In genomic region chr14:74278080-74278479, GRCh38 we compare ENCODE assay signal across 23 cellular contexts. TPM values are rescaled to one million over a fixed set of nuclear protein-coding genes. Genes with fewer than 3 reads are reported as not detected.
"Had no signal": no experiment of that assay in that cellular context is flagged by ENCODE, and none has a peak within 500 bp of the region (broad histone marks: within the 10 kb centered on the region; RNA-seq: fewer than 3 reads in every experiment).

No MANE protein-coding gene starts in this region.

- H3K27me3 ChIP-seq: ovary, right lobe of liver, sigmoid colon, stomach, thyroid gland, tibial nerve, upper lobe of left lung, vagina had no signal

- H3K9me3 ChIP-seq: ovary, psoas muscle, right lobe of liver, sigmoid colon, thyroid gland, upper lobe of left lung, vagina had no signal

- H3K27ac ChIP-seq: ovary, parathyroid adenoma, psoas muscle, right lobe of liver, sigmoid colon, stomach, thoracic aorta, thyroid gland, tibial nerve, upper lobe of left lung, vagina had no signal

- H3K36me3 ChIP-seq: ovary, right lobe of liver had no signal

- H3K9ac ChIP-seq: parathyroid adenoma had no signal

- H2AFZ ChIP-seq: parathyroid adenoma had no signal

- H3K4me3 ChIP-seq: ovary, psoas muscle, right lobe of liver, sigmoid colon, stomach, thoracic aorta, thyroid gland, tibial nerve, upper lobe of left lung, vagina had no signal

- FAIRE-seq: small intestine had no signal

- DNase-seq: naive thymus-derived CD8-positive, alpha-beta T cell; nephron progenitor cell; occipital lobe; ovary; psoas muscle; right cardiac atrium; right lobe of liver; sigmoid colon; small intestine; stimulated activated CD4-positive, alpha-beta T cell treated with anti-CD3 and anti-CD28 coated beads, Interleukin-15, amount 100 ng/mL, for 24 hours; stimulated activated CD4-positive, alpha-beta T cell treated with anti-CD3 and anti-CD28 coated beads, Interleukin-2, amount 100 ng/mL, for 24 hours; stimulated activated CD4-positive, alpha-beta T cell treated with anti-CD3 and anti-CD28 coated beads, Interleukin-2, amount 100 ng/mL, for 48 hours; stimulated activated CD4-positive, alpha-beta T cell treated with anti-CD3 and anti-CD28 coated beads, Interleukin-4, amount 100 ng/mL, for 24 hours; stimulated activated naive B cell treated with anti-CD40 and anti-IgM and Interleukin-4, amounts not matched to agents 10 μg/mL and 1 μg/mL and 100 μg/mL, for 72 hours; stimulated activated naive CD4-positive, alpha-beta T cell treated with Interleukin-2 at 50 U/mL for 16 hours; stomach; thyroid gland; trophoblast cell; upper lobe of left lung had no signal

- H3K4me1 ChIP-seq: parathyroid adenoma, psoas muscle, right lobe of liver, sigmoid colon, stomach, thyroid gland, tibial nerve, upper lobe of left lung, vagina had no signal

RNA-seq across cellular contexts. Expression of gene VSX2, which starts 38.8 kb away (rescaled TPM):
- polyA plus RNA-seq: naive thymus-derived CD8-positive, alpha-beta T cell; ovary; psoas muscle; right cardiac atrium; small intestine; stomach had no signal
